1 cellular context compared by ENCODE assay signal in genomic region chr5:72955768-72956323, GRCh38.
TF ChIP-seq lines count a peak whose summit lies in the region.

Gene FCHO2 (plus strand): TSS chr5:72956041. CDS start chr5:72956097, 56 bp downstream.

TF ChIP-seq in HEK293, 187 proteins besides CTCF, POLR2A, EP300 and RAD21 (continued from another document and continues in another):
- TF ChIP-seq EGR2 (tag by site-specific recombination; IDR thresholded peaks at IDR 0.05; ENCODE audit: low read depth) (peak; percentile 85), WT1 (tag by site-specific recombination; IDR thresholded peaks at IDR 0.05) (0 out of 2 replicates have a peak, but pooled peaks have one; percentile 5), ZNF324 (tag by site-specific recombination; IDR thresholded peaks at IDR 0.05) (peak; percentile 77; the same call in 1 of the 2 replicates), ZSCAN5A (tag by site-specific recombination; IDR thresholded peaks at IDR 0.05) (0 out of 2 replicates have a peak, but pooled peaks have one; percentile 61), KLF8 (tag by site-specific recombination; IDR thresholded peaks at IDR 0.05) (peak; percentile 96), ZNF501 (tag by site-specific recombination; IDR thresholded peaks at IDR 0.05) (peak; percentile 10; the same call in 1 of the 2 replicates), ZNF621 (tag by site-specific recombination; IDR thresholded peaks at IDR 0.05) (no peak), ZNF629 (tag by site-specific recombination; IDR thresholded peaks at IDR 0.05) (peak; percentile 60), ZNF211 (tag by site-specific recombination; IDR thresholded peaks at IDR 0.05; ENCODE audit: low read depth) (no peak), ZBTB17 (tag by site-specific recombination; IDR thresholded peaks at IDR 0.05) (peak; percentile 92), ZBTB11 (tag by site-specific recombination; conservative IDR thresholded peaks at IDR 0.05; ENCODE audit: low read depth) (peak; percentile 52; the same call in 1 of the 2 replicates), ZNF138 (tag by site-specific recombination; IDR thresholded peaks at IDR 0.05; ENCODE audit: borderline replicate concordance) (no peak), GLIS1 (tag by site-specific recombination; IDR thresholded peaks at IDR 0.05) (peak; percentile 40; the same call in 1 of the 2 replicates), YY1 (tag by site-specific recombination; IDR thresholded peaks at IDR 0.05) (peak; percentile 70; the same call in 1 of the 2 replicates), KLF17 (tag by site-specific recombination; IDR thresholded peaks at IDR 0.05) (0 out of 2 replicates have a peak, but pooled peaks have one; percentile 43), KLF9 (tag by site-specific recombination; IDR thresholded peaks at IDR 0.05; ENCODE audit: low read depth) (peak; percentile 64), ZNF561 (tag by site-specific recombination; IDR thresholded peaks at IDR 0.05; ENCODE audit: borderline replicate concordance) (peak; percentile 85), PBX3 (CRISPR knock-in tag; IDR thresholded peaks at IDR 0.05) (peak; percentile 80), ZNF280D (tag by site-specific recombination; IDR thresholded peaks at IDR 0.05) (no peak), KLF1 (tag by site-specific recombination; IDR thresholded peaks at IDR 0.05) (peak; percentile 52), INSM2 (tag by site-specific recombination; IDR thresholded peaks at IDR 0.05) (0 out of 2 replicates have a peak, but pooled peaks have one; percentile 19), BCL11B (tag by site-specific recombination; IDR thresholded peaks at IDR 0.05; ENCODE audit: low read depth) (peak; percentile 41; the same call in 1 of the 2 replicates), ZNF112 (tag by site-specific recombination; IDR thresholded peaks at IDR 0.05) (no peak), ZSCAN30 (tag by site-specific recombination; IDR thresholded peaks at IDR 0.05) (0 out of 2 replicates have a peak, but pooled peaks have one; percentile 68), ZBTB8A (tag by site-specific recombination; IDR thresholded peaks at IDR 0.05) (peak; percentile 87), ZBTB7A (tag by site-specific recombination; IDR thresholded peaks at IDR 0.05; ENCODE audit: low read depth) (0 out of 2 replicates have a peak, but pooled peaks have one; percentile 42), ZNF239 (tag by site-specific recombination; IDR thresholded peaks at IDR 0.05) (no peak), ZNF146 (tag by site-specific recombination; IDR thresholded peaks at IDR 0.05) (0 out of 2 replicates have a peak, but pooled peaks have one; percentile 20), ZNF398 (tag by site-specific recombination; IDR thresholded peaks at IDR 0.05) (peak; percentile 72), ZBTB48 (tag by site-specific recombination; IDR thresholded peaks at IDR 0.05) (0 out of 2 replicates have a peak, but pooled peaks have one; percentile 29), ZNF660 (tag by site-specific recombination; IDR thresholded peaks at IDR 0.05) (peak; percentile 32), REPIN1 (tag by site-specific recombination; IDR thresholded peaks at IDR 0.05; ENCODE audit: low read depth) (0 out of 2 replicates have a peak, but pooled peaks have one; percentile 36), OSR2 (tag by site-specific recombination; IDR thresholded peaks at IDR 0.05) (peak; percentile 23; the same call in 1 of the 2 replicates), ZNF2 (tag by site-specific recombination; IDR thresholded peaks at IDR 0.05) (peak; percentile 89), PATZ1 (tag by site-specific recombination; IDR thresholded peaks at IDR 0.05) (peak; percentile 98), ZNF513 (tag by site-specific recombination; IDR thresholded peaks at IDR 0.05) (0 out of 2 replicates have a peak, but pooled peaks have one; percentile 18), ZNF202 (tag by site-specific recombination; IDR thresholded peaks at IDR 0.05; ENCODE audit: borderline replicate concordance) (no peak), ZBTB6 (tag by site-specific recombination; IDR thresholded peaks at IDR 0.05) (peak; percentile 18; the same call in 1 of the 2 replicates), KLF16 (tag by site-specific recombination; IDR thresholded peaks at IDR 0.05) (peak; percentile 53; the same call in 1 of the 2 replicates), SP2 (tag by site-specific recombination; IDR thresholded peaks at IDR 0.05) (peak; percentile 33; the same call in 1 of the 2 replicates), ZIC2 (tag by site-specific recombination; IDR thresholded peaks at IDR 0.05) (peak; percentile 29), PRDM1 (tag by site-specific recombination; IDR thresholded peaks at IDR 0.05) (no peak)
